Comparison of ENCODE assay signal across 16 cellular contexts in the genomic region with DNA sequence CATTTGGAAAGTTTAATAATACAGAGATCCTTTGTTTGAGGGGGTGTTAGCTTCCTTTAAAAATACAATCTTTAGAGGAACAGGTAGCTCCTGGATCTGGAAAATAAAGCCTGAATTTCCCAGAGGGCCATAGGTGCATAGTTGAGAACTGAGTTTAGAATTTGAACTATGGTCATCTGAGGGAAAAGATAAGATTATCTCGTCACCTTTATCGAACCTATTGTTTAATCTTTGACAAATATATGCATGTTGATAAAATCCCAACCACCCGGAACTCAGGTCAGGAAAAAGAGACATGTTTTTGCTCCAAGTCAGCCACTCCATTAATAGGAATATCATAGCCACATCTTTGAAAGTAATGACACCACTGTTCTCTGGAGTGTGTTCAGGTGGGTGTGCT.
DNase-seq lines count a peak whose midpoint lies in the region; ATAC-seq and TF ChIP-seq lines count a peak whose summit lies in the region.
"Had no signal": no experiment of that assay in that cellular context is flagged by ENCODE, and none has a peak within 500 bp of the region (broad histone marks: within the 10 kb centered on the region; RNA-seq: fewer than 3 reads in every experiment).

No MANE protein-coding gene starts in this region.

- H3K27me3 Mint-ChIP-seq in Calu3 (ENCODE audit: unreplicated experiment) (no peaks in the 10 kb centered on the region), endodermal cell (ENCODE audit: insufficient read depth) (no peaks in the 10 kb centered on the region), progenitor cell of endocrine pancreas (no peaks in the 10 kb centered on the region)
- H3K27me3 Mint-ChIP-seq: CD4-positive, alpha-beta T cell had no signal

- BruUV-seq in Calu3 (replicated peaks; lab: Mats Ljungman, UMichigan): no TSS peak

- H3K36me3 Mint-ChIP-seq in Calu3 (ENCODE audit: insufficient read depth, unreplicated experiment) (peaks cover 16% of the 10 kb centered on the region), endodermal cell (ENCODE audit: low read depth) (peaks cover 2% of the 10 kb centered on the region), progenitor cell of endocrine pancreas (ENCODE audit: insufficient read depth) (peaks cover 11% of the 10 kb centered on the region)

- no peaks in the 10 kb centered on the region for H3K36me3 ChIP-seq in endodermal cell (ENCODE audit: control insufficient read depth, insufficient read depth, low read length)
- H3K36me3 ChIP-seq in right lobe of liver: no peaks in the 10 kb centered on the region

- H3K27me3 ChIP-seq in endodermal cell (ENCODE audit: control insufficient read depth, insufficient read depth, low read length, poor library complexity, severe bottlenecking) (no peaks in the 10 kb centered on the region), right lobe of liver (no peaks in the 10 kb centered on the region)

- no peak for TF ChIP-seq POLR2A in right lobe of liver (IDR thresholded peaks at IDR 0.05)

- H3K27ac ChIP-seq in endodermal cell (ENCODE audit: low read depth, low read length) (no peak overlapping the region), right lobe of liver (no peak overlapping the region)

- H3K4me1 Mint-ChIP-seq in Calu3 (ENCODE audit: low read depth, unreplicated experiment): peaks cover 61% of the 10 kb centered on the region
- H3K4me1 Mint-ChIP-seq in endodermal cell: peaks cover 26% of the 10 kb centered on the region
- H3K4me1 Mint-ChIP-seq in progenitor cell of endocrine pancreas (ENCODE audit: low read depth): peaks cover 38% of the 10 kb centered on the region
- H3K4me1 Mint-ChIP-seq: B cell had no signal

- H3K9me3 Mint-ChIP-seq in Calu3 (ENCODE audit: low read depth, unreplicated experiment): peaks cover 5% of the 10 kb centered on the region
- H3K9me3 Mint-ChIP-seq in endodermal cell: peaks cover 13% of the 10 kb centered on the region
- H3K9me3 Mint-ChIP-seq in progenitor cell of endocrine pancreas (ENCODE audit: low read depth): peaks cover 26% of the 10 kb centered on the region
- H3K9me3 Mint-ChIP-seq: CD4-positive, alpha-beta T cell had no signal

- H3K9me3 ChIP-seq in endodermal cell (ENCODE audit: control insufficient read depth, low read length) (peaks cover 19% of the 10 kb centered on the region), right lobe of liver (no peaks in the 10 kb centered on the region)

- ATAC-seq in right lobe of liver: peak; percentile 34 to 52 (median 42)

- no peak for TF ChIP-seq CTCF in Calu3 (IDR thresholded peaks at IDR 0.05; ENCODE audit: unreplicated experiment)
- no peak for TF ChIP-seq CTCF in endodermal cell (conservative IDR thresholded peaks at IDR 0.05)
- TF ChIP-seq CTCF in right lobe of liver (IDR thresholded peaks at IDR 0.05): no peak
- no peak for TF ChIP-seq CTCF in progenitor cell of endocrine pancreas (IDR thresholded peaks at IDR 0.05; ENCODE audit: unreplicated experiment)

- H3K4me1 ChIP-seq in endodermal cell (ENCODE audit: control insufficient read depth, insufficient read depth, low read length) (peaks cover 18% of the 10 kb centered on the region), right lobe of liver (peaks cover 0 to 21% (median 9%) of the 10 kb centered on the region in 4 donors)

- H3K4me3 Mint-ChIP-seq in Calu3 (ENCODE audit: low read depth, unreplicated experiment): peak overlapping the region; percentile 1
- H3K4me3 Mint-ChIP-seq in endodermal cell: no peak overlapping the region
- H3K4me3 Mint-ChIP-seq in progenitor cell of endocrine pancreas (ENCODE audit: low read depth): no peak overlapping the region
- H3K4me3 Mint-ChIP-seq: B cell; CD4-positive, alpha-beta T cell; HFFc6 had no signal

- CTCF ChIA-PET in Calu3 (lab: Charles Lee): interaction anchor here (0.6 to 0.9 kb wide), 2 partner anchors 23 to 79 kb away, joined by 3 read pairs; no protein-coding TSS in a partner anchor

- peak overlapping the region; percentile 57 for H3K4me3 ChIP-seq in endodermal cell (ENCODE audit: low read length)
- H3K4me3 ChIP-seq in right lobe of liver: no peak overlapping the region

- DNase-seq in Calu3 (no peak), endodermal cell (no peak), right lobe of liver (no peak), progenitor cell of endocrine pancreas (ENCODE audit: low spot score, unreplicated experiment) (no peak), NCI-H1417 treated with DMSO at 0.1 percent for 48 hours (lab: John Stamatoyannopoulos, UW) (no peak), COR-L47 (lab: John Stamatoyannopoulos, UW) (no peak), COLO829 (ENCODE audit: low spot score) (no peak)
- no peak for DNase-seq in activated CD4-positive, alpha-beta T cell treated with anti-CD3 and anti-CD28 coated beads for 48 hours
- DNase-seq: ACHN; C1 segment of cervical spinal cord; CD4-positive, alpha-beta T cell; DMS53; GF-D8; HCEC 1CT; HFFc6 had no signal

- WGBS in endodermal cell (ENCODE audit: insufficient coverage in 1 of 2, insufficient read length in 1 of 2), 2 experiments: 70% methylated on average over 3 of the region's 3 CpGs; no CpG with 5 or more reads in 1 of the 2 experiments
- 8% methylated on average over 3 of the region's 3 CpGs for WGBS in right lobe of liver (ENCODE audit: insufficient coverage, low coverage, low lambda C conversion rate, missing lambda C conversion rate)

- H3K27ac Mint-ChIP-seq in Calu3 (ENCODE audit: unreplicated experiment) (peak overlapping the region; percentile 67), endodermal cell (peak overlapping the region; percentile 26), progenitor cell of endocrine pancreas (peak overlapping the region; percentile 66)
- H3K27ac Mint-ChIP-seq: B cell; CD4-positive, alpha-beta T cell; HFFc6 had no signal

- intact Hi-C loops in Calu3 (cut with micrococcal nuclease; ENCODE audit: unreplicated experiment) (no loop called here), right lobe of liver (cut with DNase I) (no loop called here)

- peak overlapping the region; percentile 5 for H3K9ac ChIP-seq in endodermal cell (ENCODE audit: extremely low read depth, low read length, poor library complexity, severe bottlenecking)
